Comparison of ENCODE assay signal across 10 cellular contexts in the genomic region with DNA sequence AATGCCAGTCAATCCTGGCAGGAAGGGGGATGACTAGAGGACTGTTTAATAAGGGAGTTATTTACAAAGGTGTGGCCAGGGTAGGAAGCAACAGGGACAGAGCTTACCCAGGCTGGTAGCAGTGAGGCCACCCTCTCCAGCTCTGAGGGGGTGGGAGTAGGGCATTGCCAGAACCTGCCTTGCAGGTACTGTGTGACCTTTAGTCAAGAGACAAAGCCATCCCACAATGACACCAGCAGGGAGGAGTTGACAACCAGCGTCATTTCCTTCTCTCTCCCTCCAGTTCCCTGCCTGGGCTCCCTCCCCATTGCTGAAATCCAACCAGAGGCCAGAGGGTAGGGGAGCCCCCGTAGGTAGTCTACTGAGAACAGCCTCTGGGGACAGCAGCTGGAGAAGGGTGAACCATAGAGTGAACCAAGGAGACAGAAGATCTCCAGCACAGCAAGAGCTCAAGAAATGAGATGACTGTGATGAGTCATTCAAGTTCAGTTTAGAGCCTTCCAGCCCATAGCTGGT. TPM values are rescaled to one million over a fixed set of nuclear protein-coding genes. Genes with fewer than 3 reads are reported as not detected.
A peak's percentile ranks its signal among the peaks of the same experiment; 100 is the strongest.
DNase-seq lines count a peak whose midpoint lies in the region; ATAC-seq and TF ChIP-seq lines count a peak whose summit lies in the region.
"Had no signal": no experiment of that assay in that cellular context is flagged by ENCODE, and none has a peak within 500 bp of the region (broad histone marks: within the 10 kb centered on the region; RNA-seq: fewer than 3 reads in every experiment).

No MANE protein-coding gene starts in this region.

- H3K4me1 ChIP-seq in lower lobe of right lung, result no peaks in the 10 kb centered on the region

- H3K27ac ChIP-seq in lower lobe of right lung, result no peak overlapping the region
- H3K27ac ChIP-seq: heart right ventricle, VCaP had no signal

- peaks cover 13% of the 10 kb centered on the region for H3K9me3 ChIP-seq in lower lobe of right lung

- no peaks in the 10 kb centered on the region for H3K36me3 ChIP-seq in lower lobe of right lung
- H3K36me3 ChIP-seq: heart right ventricle had no signal

- TF ChIP-seq CTCF in NB4 (IDR thresholded peaks at IDR 0.05; ENCODE audit: low read depth, low read length) (no peak), lower lobe of right lung (IDR thresholded peaks at IDR 0.05) (no peak)

- intact Hi-C loops in lower lobe of right lung (cut with DNase I), result no loop called here

- TF ChIP-seq POLR2A in NB4 (IDR thresholded peaks at IDR 0.05; ENCODE audit: extremely low read depth, insufficient read length), result no peak

- ATAC-seq in GM18502 (IDR thresholded peaks at IDR 0.05; ENCODE audit: poor library complexity, unreplicated experiment) (peak; percentile 79), GM21619 (IDR thresholded peaks at IDR 0.05; ENCODE audit: unreplicated experiment) (peak; percentile 74), lower lobe of right lung (peak; percentile 53 to 76)
- ATAC-seq: heart right ventricle had no signal

- DNase-seq in NB4 (ENCODE audit: low read depth) (peak; percentile 68), lower lobe of right lung (no peak), NCI-H1436 treated with DMSO at 0.1 percent for 48 hours (lab: John Stamatoyannopoulos, UW) (no peak), SK-N-DZ (ENCODE audit: low spot score) (no peak), UCSD-AML1 (lab: John Stamatoyannopoulos, UW; ENCODE audit: unreplicated experiment) (no peak)
- DNase-seq in stimulated activated naive CD4-positive, alpha-beta T cell (lab: John Stamatoyannopoulos, UW), result no peak
- DNase-seq: heart right ventricle had no signal

- H3K4me3 ChIP-seq in NB4 (ENCODE audit: low read depth, low read length) (no peak overlapping the region), lower lobe of right lung (no peak overlapping the region)
- H3K4me3 ChIP-seq: heart right ventricle had no signal

- no peaks in the 10 kb centered on the region for H3K27me3 ChIP-seq in lower lobe of right lung (ENCODE audit: low read depth)

RNA-seq across cellular contexts. Expression of a gene that starts 33.3 kb away (rescaled TPM):
- total RNA-seq in lower lobe of right lung, result 44.2 TPM
- 5.3 and 7.5 TPM in 2 replicates for polyA plus RNA-seq in SK-N-DZ (2014; cell fraction: cytosol; rRNA removed)
- 5.2 and 6.0 TPM in 2 replicates for polyA plus RNA-seq in SK-N-DZ (2014; cell fraction: nucleus; rRNA removed)
